In the genomic region with DNA sequence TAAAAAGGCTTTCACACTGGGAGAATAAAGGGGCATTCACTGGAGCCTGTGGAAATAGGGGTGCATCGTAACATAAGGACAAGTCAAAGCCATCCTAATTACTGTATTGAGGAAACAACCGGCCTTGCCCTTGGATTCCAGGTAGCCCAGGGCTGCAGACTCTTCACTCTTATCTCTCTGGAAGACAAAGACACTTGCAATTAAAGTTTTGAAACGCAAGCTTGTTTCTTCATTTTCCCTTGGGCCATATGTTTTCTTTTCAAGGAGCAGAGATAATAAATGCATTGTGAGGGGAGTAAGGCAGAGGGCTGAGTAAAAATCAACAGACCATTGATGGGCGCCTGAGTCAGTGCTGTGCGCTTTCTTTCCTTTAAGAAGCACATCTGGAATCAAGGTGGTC, we compare ENCODE assay signal across 17 cellular contexts. TPM values are rescaled to one million over a fixed set of nuclear protein-coding genes. Genes with fewer than 3 reads are reported as not detected.
DNase-seq lines count a peak whose midpoint lies in the region; ATAC-seq and TF ChIP-seq lines count a peak whose summit lies in the region.
"Had no signal": no experiment of that assay in that cellular context is flagged by ENCODE, and none has a peak within 500 bp of the region (broad histone marks: within the 10 kb centered on the region; RNA-seq: fewer than 3 reads in every experiment).

No MANE protein-coding gene starts in this region.

- no peak overlapping the region for H3K27ac ChIP-seq in CD8-positive, alpha-beta T cell (ENCODE audit: low read depth, low read length)
- H3K27ac ChIP-seq: HL-60, KMS-11 had no signal

- no peak overlapping the region for H3K4me3 Mint-ChIP-seq in activated T-helper 2 cell treated with anti-CD3 and anti-CD28 coated beads, Interferon-gamma antibody, Interleukin-2, Interleukin-4, amounts not matched to agents 10 μg/mL and 5 μg/mL and 100 μg/mL, durations not matched to agents 14 hours and 24 hours and 36 hours (ENCODE audit: low read depth)
- no peak overlapping the region for H3K4me3 Mint-ChIP-seq in CD8-positive, alpha-beta T cell
- H3K4me3 Mint-ChIP-seq: CD4-positive, CD25-positive, alpha-beta regulatory T cell; HFFc6 had no signal

- peak overlapping the region; percentile 33 for H3K27ac Mint-ChIP-seq in activated T-helper 2 cell treated with anti-CD3 and anti-CD28 coated beads, Interferon-gamma antibody, Interleukin-2, Interleukin-4, amounts not matched to agents 10 μg/mL and 5 μg/mL and 100 μg/mL, durations not matched to agents 14 hours and 24 hours and 36 hours
- H3K27ac Mint-ChIP-seq in CD8-positive, alpha-beta T cell: no peak overlapping the region
- H3K27ac Mint-ChIP-seq: CD4-positive, CD25-positive, alpha-beta regulatory T cell; HFFc6 had no signal

- intact Hi-C loops in activated T-helper 2 cell treated with anti-CD3 and anti-CD28 coated beads, Interferon-gamma antibody, Interleukin-2, Interleukin-4, amounts not matched to agents 10 μg/mL and 5 μg/mL and 100 μg/mL, durations not matched to agents 14 hours and 24 hours and 36 hours (cut with micrococcal nuclease): loop anchor here (10.0 kb wide), 2 partner anchors 508 to 868 kb away; no protein-coding TSS in a partner anchor
- intact Hi-C loops in CD8-positive, alpha-beta T cell (cut with DNase I, micrococcal nuclease): no loop called here

- no peaks in the 10 kb centered on the region for H3K9me3 Mint-ChIP-seq in activated T-helper 2 cell treated with anti-CD3 and anti-CD28 coated beads, Interferon-gamma antibody, Interleukin-2, Interleukin-4, amounts not matched to agents 10 μg/mL and 5 μg/mL and 100 μg/mL, durations not matched to agents 14 hours and 24 hours and 36 hours
- no peaks in the 10 kb centered on the region for H3K9me3 Mint-ChIP-seq in CD8-positive, alpha-beta T cell
- H3K9me3 Mint-ChIP-seq: CD4-positive, CD25-positive, alpha-beta regulatory T cell; HFFc6 had no signal

- no peak for TF ChIP-seq CTCF in HFF-Myc (IDR thresholded peaks at IDR 0.05; ENCODE audit: low read depth, low read length, missing control alignments)
- no peak for TF ChIP-seq CTCF in CD8-positive, alpha-beta T cell (IDR thresholded peaks at IDR 0.05)

- peak; percentile 16 for DNase-seq in Daoy (ENCODE audit: low read depth)
- peak; percentile 6 for DNase-seq in HFF-Myc (ENCODE audit: extremely low read depth, low read depth)
- DNase-seq in activated T-helper 2 cell treated with anti-CD3 and anti-CD28 coated beads, Interferon-gamma antibody, Interleukin-2, Interleukin-4, amounts not matched to agents 10 μg/mL and 5 μg/mL and 100 μg/mL, durations not matched to agents 14 hours and 24 hours and 36 hours (ENCODE audit: low spot score): no peak
- DNase-seq in CD8-positive, alpha-beta T cell: no peak
- DNase-seq in NCI-H2196 (lab: John Stamatoyannopoulos, UW; ENCODE audit: unreplicated experiment): no peak
- DNase-seq: ACHN; BE2C; C1 segment of cervical spinal cord; CD4-positive, CD25-positive, alpha-beta regulatory T cell; DMS79 treated with DMSO at 0.1 percent for 48 hours; EL; HFFc6 had no signal

- no peaks in the 10 kb centered on the region for H3K27me3 ChIP-seq in CD8-positive, alpha-beta T cell (ENCODE audit: insufficient read depth, low read length)
- H3K27me3 ChIP-seq: BE2C had no signal

- peaks cover 52% of the 10 kb centered on the region for H3K36me3 Mint-ChIP-seq in activated T-helper 2 cell treated with anti-CD3 and anti-CD28 coated beads, Interferon-gamma antibody, Interleukin-2, Interleukin-4, amounts not matched to agents 10 μg/mL and 5 μg/mL and 100 μg/mL, durations not matched to agents 14 hours and 24 hours and 36 hours (ENCODE audit: low read depth)
- no peaks in the 10 kb centered on the region for H3K36me3 Mint-ChIP-seq in CD8-positive, alpha-beta T cell
- H3K36me3 Mint-ChIP-seq: CD4-positive, CD25-positive, alpha-beta regulatory T cell had no signal

- no peaks in the 10 kb centered on the region for H3K36me3 ChIP-seq in CD8-positive, alpha-beta T cell (ENCODE audit: insufficient read depth, low read length)
- H3K36me3 ChIP-seq: BE2C, HAP-1 had no signal

- POLR2A ChIA-PET in CD8-positive, alpha-beta T cell (lab: Charles Lee): no interaction called here

- no peaks in the 10 kb centered on the region for H3K9me3 ChIP-seq in CD8-positive, alpha-beta T cell (ENCODE audit: low read length)
- H3K9me3 ChIP-seq: BE2C, HAP-1 had no signal

- H3K27me3 Mint-ChIP-seq in activated T-helper 2 cell treated with anti-CD3 and anti-CD28 coated beads, Interferon-gamma antibody, Interleukin-2, Interleukin-4, amounts not matched to agents 10 μg/mL and 5 μg/mL and 100 μg/mL, durations not matched to agents 14 hours and 24 hours and 36 hours (ENCODE audit: low read depth): no peaks in the 10 kb centered on the region
- H3K27me3 Mint-ChIP-seq in CD8-positive, alpha-beta T cell (ENCODE audit: low read depth): peaks cover 15% of the 10 kb centered on the region

- no peak overlapping the region for H3K4me3 ChIP-seq in HFF-Myc (replicated peaks; ENCODE audit: low read depth, low read length)
- H3K4me3 ChIP-seq in CD8-positive, alpha-beta T cell (ENCODE audit: low read depth, low read length): no peak overlapping the region
- H3K4me3 ChIP-seq: GM12878, HAP-1 had no signal

- no peak for ATAC-seq in CD8-positive, alpha-beta T cell
- no peak for ATAC-seq in GM18502 (IDR thresholded peaks at IDR 0.05; ENCODE audit: poor library complexity, unreplicated experiment)
- ATAC-seq: GM12878 had no signal

- CTCF ChIA-PET in CD8-positive, alpha-beta T cell (lab: Charles Lee): no interaction called here

- no peaks in the 10 kb centered on the region for H3K4me1 ChIP-seq in CD8-positive, alpha-beta T cell (ENCODE audit: insufficient read depth, low read length)
- H3K4me1 ChIP-seq: BE2C had no signal

- peaks cover 64% of the 10 kb centered on the region for H3K4me1 Mint-ChIP-seq in activated T-helper 2 cell treated with anti-CD3 and anti-CD28 coated beads, Interferon-gamma antibody, Interleukin-2, Interleukin-4, amounts not matched to agents 10 μg/mL and 5 μg/mL and 100 μg/mL, durations not matched to agents 14 hours and 24 hours and 36 hours (ENCODE audit: low read depth)
- H3K4me1 Mint-ChIP-seq in CD8-positive, alpha-beta T cell (ENCODE audit: low read depth): no peaks in the 10 kb centered on the region

RNA-seq across cellular contexts. Expression of a gene that starts 11.5 kb away (rescaled TPM):
- 2.9 and 3.5 TPM in 2 replicates for total RNA-seq in Daoy (2014; rRNA removed; shearing (Covaris generic))
- 38.2 and 43.0 TPM in 2 replicates for total RNA-seq in activated T-helper 2 cell treated with anti-CD3 and anti-CD28 coated beads, Interferon-gamma antibody, Interleukin-2, Interleukin-4, amounts not matched to agents 10 μg/mL and 5 μg/mL and 100 μg/mL, durations not matched to agents 14 hours and 24 hours and 36 hours
- total RNA-seq in CD8-positive, alpha-beta T cell: under 1 TPM; 0.03 to 0.28 TPM

Comparison
In these comparisons a context has a peak if more than half of its experiments do, and no peak if none do; other contexts are left out.
1. DNase-seq: peak in Daoy (single experiment) and HFF-Myc (single experiment); none in activated T-helper 2 cell treated with anti-CD3 and anti-CD28 coated beads, Interferon-gamma antibody, Interleukin-2, Interleukin-4, amounts not matched to agents 10 μg/mL and 5 μg/mL and 100 μg/mL, durations not matched to agents 14 hours and 24 hours and 36 hours (single experiment), CD8-positive, alpha-beta T cell (0 of 7) and NCI-H2196 (single experiment).